ENCODE assay signal across 12 cellular contexts in the genomic region with DNA sequence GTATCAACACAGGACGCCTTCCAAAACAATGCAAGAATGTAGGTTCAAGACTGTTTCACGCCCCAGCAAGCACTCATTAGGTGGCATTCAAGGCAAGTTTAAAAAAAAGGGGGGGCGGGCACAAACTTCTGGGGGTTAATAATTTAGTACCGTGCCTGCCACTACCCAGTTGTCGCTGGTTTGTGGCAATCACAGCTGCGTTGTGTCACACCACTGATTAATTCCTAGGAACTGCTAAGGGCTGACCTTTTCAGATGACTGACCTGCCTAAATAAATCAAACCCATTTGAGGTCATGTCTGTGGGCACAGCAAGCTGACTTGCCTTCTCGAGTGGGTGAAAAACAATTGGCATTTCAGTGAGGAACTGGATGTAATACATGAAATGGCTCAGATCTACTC. TPM values are rescaled to one million over a fixed set of nuclear protein-coding genes. Genes with fewer than 3 reads are reported as not detected.
DNase-seq lines count a peak whose midpoint lies in the region; ATAC-seq and TF ChIP-seq lines count a peak whose summit lies in the region.
"Had no signal": no experiment of that assay in that cellular context is flagged by ENCODE, and none has a peak within 500 bp of the region (broad histone marks: within the 10 kb centered on the region; RNA-seq: fewer than 3 reads in every experiment).

No MANE protein-coding gene starts in this region.

- H3K36me3 ChIP-seq in Peyer's patch (no peaks in the 10 kb centered on the region), lower lobe of right lung (no peaks in the 10 kb centered on the region), H7 (replicated peaks; ENCODE audit: control insufficient read depth, insufficient read depth, low read length) (no peaks in the 10 kb centered on the region)

- no peak for TF ChIP-seq POLR2A in Peyer's patch (IDR thresholded peaks at IDR 0.05)

- H3K27ac Mint-ChIP-seq in activated CD4-positive, alpha-beta T cell treated with anti-CD3 and anti-CD28 coated beads, Interleukin-2, amount 10 ng/mL, durations not matched to agents 24 days and 14 days, result no peak overlapping the region

- H3K27me3 ChIP-seq in Peyer's patch (no peaks in the 10 kb centered on the region), lower lobe of right lung (ENCODE audit: low read depth) (no peaks in the 10 kb centered on the region), H7 (ENCODE audit: control insufficient read depth, insufficient read depth, low read length) (no peaks in the 10 kb centered on the region)

- no peak overlapping the region for H3K4me3 ChIP-seq in Peyer's patch
- H3K4me3 ChIP-seq in lower lobe of right lung, result no peak overlapping the region
- H3K4me3 ChIP-seq in H7 (ENCODE audit: insufficient read depth, low read depth, low read length), result no peak overlapping the region

- H3K4me3 Mint-ChIP-seq in activated CD4-positive, alpha-beta T cell treated with anti-CD3 and anti-CD28 coated beads, Interleukin-2, amount 10 ng/mL, durations not matched to agents 24 days and 14 days, result no peak overlapping the region

- in situ Hi-C loops in Caki2 (cut with HindIII; ENCODE audit: low pct_unique_long_range_greater_than_20kb, low sequenced_read_pairs), result no loop called here

- ATAC-seq in lower lobe of right lung, result no peak

- H3K4me1 Mint-ChIP-seq in activated CD4-positive, alpha-beta T cell treated with anti-CD3 and anti-CD28 coated beads, Interleukin-2, amount 10 ng/mL, durations not matched to agents 24 days and 14 days, result peaks cover 28% of the 10 kb centered on the region

- H3K27me3 Mint-ChIP-seq in activated CD4-positive, alpha-beta T cell treated with anti-CD3 and anti-CD28 coated beads, Interleukin-2, amount 10 ng/mL, durations not matched to agents 24 days and 14 days, result no peaks in the 10 kb centered on the region

- H3K9me3 ChIP-seq in Peyer's patch (no peaks in the 10 kb centered on the region), lower lobe of right lung (no peaks in the 10 kb centered on the region)

- DNase-seq in Caki2 (ENCODE audit: low read depth), result peak; percentile 76
- peak in 1 of 3 donors; percentile 14 for DNase-seq in Peyer's patch
- DNase-seq in lower lobe of right lung, result no peak
- DNase-seq in stimulated activated CD8-positive, alpha-beta memory T cell treated with anti-CD3 and anti-CD28 coated beads, Interleukin-4, amount 100 ng/mL, for 48 hours, result peak; percentile 32
- no peak for DNase-seq in HK-2 (ENCODE audit: unreplicated experiment)
- DNase-seq in H7, result no peak
- DNase-seq in hippocampal formation (lab: John Stamatoyannopoulos, UW), result no peak
- no peak for DNase-seq in activated CD4-positive, alpha-beta T cell treated with anti-CD3 and anti-CD28 coated beads, Interleukin-2, amount 10 ng/mL, durations not matched to agents 24 days and 14 days
- DNase-seq: activated effector memory CD4-positive, alpha-beta T cell treated with Interleukin-2 at 50 U/mL for 16 hours; COR-L47; NCI-H2081 had no signal

- H3K27ac ChIP-seq in Peyer's patch (peak overlapping the region in 3 of 4 donors; percentile 3 to 25 (median 12)), lower lobe of right lung (peak overlapping the region; percentile 99)
- H3K27ac ChIP-seq: VCaP had no signal

- H3K4me1 ChIP-seq in Peyer's patch (peaks cover 0 to 12% (median 0%) of the 10 kb centered on the region in 4 donors), lower lobe of right lung (peaks cover 50% of the 10 kb centered on the region)

- H3K36me3 Mint-ChIP-seq in activated CD4-positive, alpha-beta T cell treated with anti-CD3 and anti-CD28 coated beads, Interleukin-2, amount 10 ng/mL, durations not matched to agents 24 days and 14 days (ENCODE audit: low read depth), result no peaks in the 10 kb centered on the region

- TF ChIP-seq CTCF in Peyer's patch (IDR thresholded peaks at IDR 0.05) (no peak), lower lobe of right lung (IDR thresholded peaks at IDR 0.05) (no peak)

- intact Hi-C loops in lower lobe of right lung (cut with DNase I), result no loop called here
- intact Hi-C loops in activated CD4-positive, alpha-beta T cell treated with anti-CD3 and anti-CD28 coated beads, Interleukin-2, amount 10 ng/mL, durations not matched to agents 24 days and 14 days (cut with micrococcal nuclease), result no loop called here

- H3K9me3 Mint-ChIP-seq in activated CD4-positive, alpha-beta T cell treated with anti-CD3 and anti-CD28 coated beads, Interleukin-2, amount 10 ng/mL, durations not matched to agents 24 days and 14 days, result no peaks in the 10 kb centered on the region

RNA-seq across cellular contexts. Expression of a gene that starts 15.2 kb away (rescaled TPM):
- 155 and 157 TPM in 2 replicates for total RNA-seq in Caki2 (2014; rRNA removed; shearing (Covaris generic); ENCODE audit: low replicate concordance)
- total RNA-seq in Peyer's patch (100 to 1,000 TPM; 102 to 155 (median 144) TPM), lower lobe of right lung (241 TPM)
- total RNA-seq in H7 (2014; rRNA removed; shearing (Covaris generic)), result 76.1 and 77.8 TPM in 2 replicates
- 119 and 122 TPM in 2 replicates for total RNA-seq in activated CD4-positive, alpha-beta T cell treated with anti-CD3 and anti-CD28 coated beads, Interleukin-2, amount 10 ng/mL, durations not matched to agents 24 days and 14 days

RNA-seq across cellular contexts. Expression of a gene that starts 43.2 kb away (rescaled TPM):
- 6.7 and 9.8 TPM in 2 replicates for total RNA-seq in Caki2 (2014; rRNA removed; shearing (Covaris generic); ENCODE audit: low replicate concordance)
- total RNA-seq in Peyer's patch (10 to 100 TPM; 22.4 to 45.8 (median 36.4) TPM), lower lobe of right lung (28.3 TPM)
- total RNA-seq in H7 (2014; rRNA removed; shearing (Covaris generic)), result 20.6 and 31.1 TPM in 2 replicates
- total RNA-seq in activated CD4-positive, alpha-beta T cell treated with anti-CD3 and anti-CD28 coated beads, Interleukin-2, amount 10 ng/mL, durations not matched to agents 24 days and 14 days, result 26.7 and 28.0 TPM in 2 replicates

Comparison
In these comparisons a context has a peak if more than half of its experiments do, and no peak if none do; other contexts are left out.
1. DNase-seq: peak in Caki2 (single experiment) and stimulated activated CD8-positive, alpha-beta memory T cell treated with anti-CD3 and anti-CD28 coated beads, Interleukin-4, amount 100 ng/mL, for 48 hours (single experiment); none in lower lobe of right lung (single experiment), HK-2 (single experiment), H7 (single experiment), hippocampal formation (0 of 2) and activated CD4-positive, alpha-beta T cell treated with anti-CD3 and anti-CD28 coated beads, Interleukin-2, amount 10 ng/mL, durations not matched to agents 24 days and 14 days (single experiment).